ENCODE assay signal across 1 cellular context in genomic region chr6:156943816-156944215, GRCh38.
TF ChIP-seq lines count a peak whose summit lies in the region.

No MANE protein-coding gene starts in this region.

TF ChIP-seq in H1, 55 proteins besides CTCF, POLR2A, EP300 and RAD21:
- TF ChIP-seq NRF1 (IDR thresholded peaks at IDR 0.05; ENCODE audit: low read depth, low read length) = no peak
- no peak for TF ChIP-seq KDM4A (IDR thresholded peaks at IDR 0.05; ENCODE audit: low read depth, low read length, severe bottlenecking)
- TF ChIP-seq USF2 (IDR thresholded peaks at IDR 0.05; ENCODE audit: low read length) = no peak
TF ChIP-seq in H1: peak in this region for 0.
